Comparison of ENCODE assay signal across 8 cellular contexts in the genomic region with DNA sequence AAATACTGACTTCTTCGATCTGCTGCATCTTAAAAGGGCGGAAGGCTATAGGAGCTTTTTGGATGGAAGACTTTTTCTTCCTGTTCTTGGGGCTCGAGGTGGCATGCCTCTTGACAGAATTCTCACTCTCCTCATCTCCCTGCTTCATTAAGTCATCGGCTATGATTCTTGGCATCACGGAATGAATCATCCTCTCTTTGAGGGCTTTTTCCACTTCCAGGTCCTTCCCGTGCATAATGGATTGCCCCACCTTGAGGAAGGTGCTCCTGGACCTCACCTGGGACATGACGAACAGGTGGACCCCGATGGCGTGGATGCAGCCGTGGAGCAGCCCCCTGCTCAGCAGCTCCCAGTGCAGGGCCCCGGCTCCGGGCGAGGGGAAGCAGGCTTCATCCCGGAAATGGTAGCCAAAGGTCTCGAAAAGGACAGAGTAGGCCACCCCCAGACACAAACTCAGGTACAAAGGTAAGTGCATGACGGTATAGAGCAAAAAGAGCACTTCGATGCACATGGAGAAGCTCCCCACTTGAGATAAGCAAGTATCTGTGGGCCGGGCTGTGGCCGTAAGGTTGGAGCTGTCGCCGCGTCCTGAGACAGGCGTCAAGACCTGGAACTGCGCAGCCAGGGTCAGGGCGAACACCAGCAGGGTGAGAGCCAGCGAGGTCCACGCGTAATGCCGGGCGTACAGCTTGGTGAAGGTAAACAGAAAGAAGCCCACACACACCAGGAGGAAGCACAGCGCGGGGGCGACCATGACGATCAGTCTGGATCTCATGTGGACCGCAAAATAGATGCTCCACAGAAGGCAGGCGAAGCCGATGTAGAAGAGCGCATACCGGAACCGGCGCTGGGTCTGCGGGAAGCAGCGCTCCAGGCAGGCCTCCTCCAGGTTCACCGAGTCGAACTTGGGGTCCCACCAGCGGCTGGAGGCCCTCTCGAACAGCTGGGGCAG.
DNase-seq lines count a peak whose midpoint lies in the region; ATAC-seq and TF ChIP-seq lines count a peak whose summit lies in the region.

No MANE protein-coding gene starts in this region.

- peaks cover 30% of the 10 kb centered on the region for H3K4me1 ChIP-seq in KMS-11 (ENCODE audit: low read depth, poor library complexity, severe bottlenecking)
- H3K4me1 ChIP-seq in effector memory CD4-positive, alpha-beta T cell (ENCODE audit: control insufficient read depth, insufficient read depth, low read length, poor library complexity, severe bottlenecking), result peaks cover 12% of the 10 kb centered on the region

- TF ChIP-seq CTCF in AG09309 (IDR thresholded peaks at IDR 0.05; ENCODE audit: control insufficient read depth, insufficient read depth, low read depth, low read length, missing control alignments) (no peak), KMS-11 (conservative IDR thresholded peaks at IDR 0.05; ENCODE audit: low read depth, low read length) (no peak), nephron (IDR thresholded peaks at IDR 0.05; ENCODE audit: unreplicated experiment in 3 of 3) (no peak)

- DNase-seq in AG09309 (ENCODE audit: low read depth) (no peak), NCI-H82 (lab: John Stamatoyannopoulos, UW) (no peak), HuH-7 (ENCODE audit: low spot score) (no peak)
- no peak for DNase-seq in effector memory CD4-positive, alpha-beta T cell

- H3K27me3 ChIP-seq in KMS-11 (ENCODE audit: insufficient read depth, low read depth), result no peaks in the 10 kb centered on the region
- no peaks in the 10 kb centered on the region for H3K27me3 ChIP-seq in effector memory CD4-positive, alpha-beta T cell (replicated peaks; ENCODE audit: control insufficient read depth, insufficient read depth, low read length, poor library complexity, severe bottlenecking)

- H3K4me1 Mint-ChIP-seq in nephron, result peaks cover 48% of the 10 kb centered on the region

- H3K36me3 ChIP-seq in KMS-11 (ENCODE audit: insufficient read depth), result no peaks in the 10 kb centered on the region; the same call in 1 of the 2 replicates
- H3K36me3 ChIP-seq in effector memory CD4-positive, alpha-beta T cell (ENCODE audit: control insufficient read depth, insufficient read depth, low read length), result no peaks in the 10 kb centered on the region

- H2AFZ ChIP-seq in KMS-11 (ENCODE audit: low read depth), result no peak overlapping the region

- H3K4me3 ChIP-seq in AG09309 (ENCODE audit: control insufficient read depth, low read depth, low read length), result peak overlapping the region; percentile 64
- H3K4me3 ChIP-seq in KMS-11 (IDR thresholded peaks at IDR 0.05; ENCODE audit: insufficient read depth, low read depth, low read length), result no peak overlapping the region
- peak overlapping the region; percentile 60 for H3K4me3 ChIP-seq in effector memory CD4-positive, alpha-beta T cell (ENCODE audit: insufficient read depth, low read depth, low read length, poor library complexity, severe bottlenecking)

- no peaks in the 10 kb centered on the region for H3K9me3 Mint-ChIP-seq in nephron

- H3K4me3 Mint-ChIP-seq in nephron, result peak overlapping the region; percentile 75 to 82 (median 78)

- H3K36me3 Mint-ChIP-seq in nephron (ENCODE audit: low read depth), result peaks cover 6% of the 10 kb centered on the region

- H4K20me1 ChIP-seq in KMS-11 (ENCODE audit: insufficient read depth), result no peaks in the 10 kb centered on the region

- ATAC-seq in GM19463 (IDR thresholded peaks at IDR 0.05; ENCODE audit: unreplicated experiment) (no peak), HG02610 (IDR thresholded peaks at IDR 0.05; ENCODE audit: unreplicated experiment) (no peak)

- H3K9me3 ChIP-seq in effector memory CD4-positive, alpha-beta T cell (ENCODE audit: control insufficient read depth, low read length), result no peaks in the 10 kb centered on the region

- H3K27ac Mint-ChIP-seq in nephron, result no peak overlapping the region

- H3K4me2 ChIP-seq in KMS-11, result peak overlapping the region; percentile 64; the same call in 1 of the 2 replicates

- no peaks in the 10 kb centered on the region for H3K27me3 Mint-ChIP-seq in nephron (ENCODE audit: low read depth)

- H3K27ac ChIP-seq in KMS-11, result no peak overlapping the region
- no peak overlapping the region for H3K27ac ChIP-seq in effector memory CD4-positive, alpha-beta T cell (ENCODE audit: insufficient read depth, low read length, poor library complexity, severe bottlenecking)

- H3K9ac ChIP-seq in KMS-11, result no peak overlapping the region

- H3K79me2 ChIP-seq in KMS-11 (ENCODE audit: insufficient read depth, low read depth), result peaks cover 16% of the 10 kb centered on the region; the same call in 1 of the 2 replicates
